In the genomic region with DNA sequence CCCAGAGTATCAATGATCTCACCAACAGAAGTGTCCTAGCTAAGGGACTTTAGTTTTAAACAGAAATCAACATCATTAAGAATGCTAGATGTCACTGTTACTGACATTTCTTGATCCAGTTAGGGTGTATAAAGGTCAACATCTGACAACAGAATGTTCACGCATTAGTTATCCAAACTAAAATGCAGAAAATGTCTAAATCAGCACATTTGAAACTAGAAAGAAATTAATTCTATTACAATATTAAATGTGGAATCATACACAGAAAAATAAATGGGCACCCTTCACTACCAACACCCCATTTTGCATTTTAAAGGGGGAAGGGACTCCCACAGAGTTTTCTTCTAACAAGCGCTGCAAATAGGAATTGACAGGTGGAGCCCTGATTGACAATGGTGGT, we compare ENCODE assay signal across 2 cellular contexts.
TF ChIP-seq lines count a peak whose summit lies in the region.

No MANE protein-coding gene starts in this region.

TF ChIP-seq in HepG2, 621 proteins besides CTCF, POLR2A, EP300 and RAD21 (continued from another document):
- TF ChIP-seq SNAPC4 (CRISPR knock-in tag; IDR thresholded peaks at IDR 0.05) (no peak), ZNF644 (CRISPR knock-in tag; IDR thresholded peaks at IDR 0.05; ENCODE audit: low read depth) (no peak), ELF1 (CRISPR knock-in tag; IDR thresholded peaks at IDR 0.05) (no peak)

TF ChIP-seq in GM23338, 12 proteins besides CTCF, POLR2A, EP300 and RAD21 (continued from another document):
- TF ChIP-seq, protein P1, sequence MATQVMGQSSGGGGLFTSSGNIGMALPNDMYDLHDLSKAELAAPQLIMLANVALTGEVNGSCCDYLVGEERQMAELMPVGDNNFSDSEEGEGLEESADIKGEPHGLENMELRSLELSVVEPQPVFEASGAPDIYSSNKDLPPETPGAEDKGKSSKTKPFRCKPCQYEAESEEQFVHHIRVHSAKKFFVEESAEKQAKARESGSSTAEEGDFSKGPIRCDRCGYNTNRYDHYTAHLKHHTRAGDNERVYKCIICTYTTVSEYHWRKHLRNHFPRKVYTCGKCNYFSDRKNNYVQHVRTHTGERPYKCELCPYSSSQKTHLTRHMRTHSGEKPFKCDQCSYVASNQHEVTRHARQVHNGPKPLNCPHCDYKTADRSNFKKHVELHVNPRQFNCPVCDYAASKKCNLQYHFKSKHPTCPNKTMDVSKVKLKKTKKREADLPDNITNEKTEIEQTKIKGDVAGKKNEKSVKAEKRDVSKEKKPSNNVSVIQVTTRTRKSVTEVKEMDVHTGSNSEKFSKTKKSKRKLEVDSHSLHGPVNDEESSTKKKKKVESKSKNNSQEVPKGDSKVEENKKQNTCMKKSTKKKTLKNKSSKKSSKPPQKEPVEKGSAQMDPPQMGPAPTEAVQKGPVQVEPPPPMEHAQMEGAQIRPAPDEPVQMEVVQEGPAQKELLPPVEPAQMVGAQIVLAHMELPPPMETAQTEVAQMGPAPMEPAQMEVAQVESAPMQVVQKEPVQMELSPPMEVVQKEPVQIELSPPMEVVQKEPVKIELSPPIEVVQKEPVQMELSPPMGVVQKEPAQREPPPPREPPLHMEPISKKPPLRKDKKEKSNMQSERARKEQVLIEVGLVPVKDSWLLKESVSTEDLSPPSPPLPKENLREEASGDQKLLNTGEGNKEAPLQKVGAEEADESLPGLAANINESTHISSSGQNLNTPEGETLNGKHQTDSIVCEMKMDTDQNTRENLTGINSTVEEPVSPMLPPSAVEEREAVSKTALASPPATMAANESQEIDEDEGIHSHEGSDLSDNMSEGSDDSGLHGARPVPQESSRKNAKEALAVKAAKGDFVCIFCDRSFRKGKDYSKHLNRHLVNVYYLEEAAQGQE (IDR thresholded peaks at IDR 0.05; ENCODE audit: unreplicated experiment): no peak
- TF ChIP-seq POLR2AphosphoS5 (IDR thresholded peaks at IDR 0.05; ENCODE audit: low read depth): no peak
- TF ChIP-seq EZH2phosphoT487 (IDR thresholded peaks at IDR 0.05; ENCODE audit: unreplicated experiment): no peak
